34 cellular contexts compared by ENCODE assay signal in genomic region chr2:225608136-225608535, GRCh38.
"Had no signal": no experiment of that assay in that cellular context is flagged by ENCODE, and none has a peak within 500 bp of the region (broad histone marks: within the 10 kb centered on the region; RNA-seq: fewer than 3 reads in every experiment).

No MANE protein-coding gene starts in this region.

- H3K9ac ChIP-seq: KMS-11 had no signal

- H3K36me3 ChIP-seq: MG63 had no signal

- H3K4me2 ChIP-seq: KMS-11 had no signal

- H3K4me3 ChIP-seq: MG63 had no signal

- DNase-seq: Karpas-422, Kasumi-1, KG1, MG63, MM.1S, MV-4-11, NCI-H1048, NCI-H1092, NCI-H1092 treated with DMSO at 0.1 percent for 48 hours, NCI-H1105, NCI-H1105 treated with DMSO at 0.1 percent for 48 hours, NCI-H1417, NCI-H1417 treated with DMSO at 0.1 percent for 48 hours, NCI-H1436, NCI-H1436 treated with DMSO at 0.1 percent for 48 hours, NCI-H146, NCI-H1694, NCI-H1694 treated with DMSO at 0.1 percent for 48 hours, NCI-H187, NCI-H187 treated with DMSO at 0.1 percent for 48 hours, NCI-H1930, NCI-H2029, NCI-H2029 treated with DMSO at 0.1 percent for 48 hours, NCI-H2081, NCI-H2081 treated with DMSO at 0.1 percent for 48 hours, NCI-H2107, NCI-H2171, NCI-H2171 treated with DMSO at 0.1 percent for 48 hours, NCI-H2227 treated with DMSO at 0.1 percent for 48 hours, NCI-H226, NCI-H345, NCI-H446, NCI-H446 treated with DMSO at 0.1 percent for 48 hours had no signal

- H3K27ac ChIP-seq: KMS-11 had no signal

- H3K9me3 ChIP-seq: MG63 had no signal
